ENCODE assay signal across 10 cellular contexts in genomic region chr17:72977768-72978417, GRCh38.
DNase-seq lines count a peak whose midpoint lies in the region; ATAC-seq, FAIRE-seq and TF ChIP-seq lines count a peak whose summit lies in the region.
"Had no signal": no experiment of that assay in that cellular context is flagged by ENCODE, and none has a peak within 500 bp of the region (broad histone marks: within the 10 kb centered on the region; RNA-seq: fewer than 3 reads in every experiment).

No MANE protein-coding gene starts in this region.

- intact Hi-C loops in adrenal gland (cut with DNase I): no loop called here

- H3K27ac ChIP-seq in A549 (peak overlapping the region in 1 of 2 experiments; percentile 59; a peak in 3 of 6 replicates), adrenal gland (peak overlapping the region in 3 of 5 donors; percentile 64 to 83 (median 71)), mesenchymal stem cell (ENCODE audit: low read length, poor library complexity, severe bottlenecking) (peak overlapping the region; percentile 91)

- H2BK12ac ChIP-seq in mesenchymal stem cell (ENCODE audit: low read length in 2 of 2): peak overlapping the region; percentile 4 to 69

- peak overlapping the region; percentile 72 for H2AFZ ChIP-seq in mesenchymal stem cell (ENCODE audit: low read depth, low read length)

- ATAC-seq in A549 (peak; percentile 14 to 44; a peak in 4 of 6 replicates), HG02623 (IDR thresholded peaks at IDR 0.05; ENCODE audit: unreplicated experiment) (no peak), HG03439 (IDR thresholded peaks at IDR 0.05; ENCODE audit: unreplicated experiment) (no peak)

- H4K91ac ChIP-seq in mesenchymal stem cell (ENCODE audit: low read length): peak overlapping the region; percentile 93

- DNase-seq in A549 (ENCODE audit: low read depth in 1 of 2, low spot score in 1 of 2) (no peak), HTR-8/SVneo (ENCODE audit: insufficient read length, low spot score) (peak; percentile 60), adrenal gland (no peak), mesenchymal stem cell (peak; percentile 64), DMS153 (lab: John Stamatoyannopoulos, UW) (no peak), GM12892 (ENCODE audit: insufficient read length) (no peak)
- DNase-seq: activated T-cell treated with anti-CD3 and anti-CD28 coated beads, Interleukin-2, amount 50 U/mL, for 48 hours; BE2C had no signal

- H3K4me3 ChIP-seq in A549 (no peak overlapping the region), adrenal gland (no peak overlapping the region), mesenchymal stem cell (ENCODE audit: insufficient read depth in 1 of 2, low read depth in 1 of 2, low read length in 2 of 2) (peak overlapping the region in 1 of 2 experiments; percentile 44)

- peak overlapping the region; percentile 82 for H2BK120ac ChIP-seq in mesenchymal stem cell (ENCODE audit: low read depth, low read length)

- no peak overlapping the region for H2BK15ac ChIP-seq in mesenchymal stem cell (ENCODE audit: low read depth, poor library complexity, severe bottlenecking)

- H3K23ac ChIP-seq in mesenchymal stem cell (ENCODE audit: low read length in 2 of 2): peak overlapping the region in 1 of 2 experiments; percentile 2

- peak overlapping the region; percentile 58 for H2AK5ac ChIP-seq in mesenchymal stem cell (ENCODE audit: low read length, severe bottlenecking)

- TF ChIP-seq CTCF in A549 (IDR thresholded peaks at IDR 0.05) (no peak), adrenal gland (IDR thresholded peaks at IDR 0.05) (no peak)

- peaks cover 8% of the 10 kb centered on the region for H3K79me1 ChIP-seq in mesenchymal stem cell (replicated peaks; ENCODE audit: low read length, poor library complexity, severe bottlenecking)

- TF ChIP-seq POLR2A in A549 (IDR thresholded peaks at IDR 0.05; ENCODE audit: low read length): no peak
- TF ChIP-seq POLR2A in adrenal gland (IDR thresholded peaks at IDR 0.05): no peak
- no peak for TF ChIP-seq POLR2A in GM12892 (IDR thresholded peaks at IDR 0.05; ENCODE audit: low read depth, low read length)

- peak overlapping the region; percentile 84 for H4K8ac ChIP-seq in mesenchymal stem cell (ENCODE audit: low read length)

- no peaks in the 10 kb centered on the region for H3K36me3 ChIP-seq in adrenal gland (replicated peaks in 1 of 2)
- no peaks in the 10 kb centered on the region for H3K36me3 ChIP-seq in mesenchymal stem cell (ENCODE audit: control insufficient read depth in 1 of 2, insufficient read depth in 2 of 2, low read depth in 1 of 2, low read length in 2 of 2)
- H3K36me3 ChIP-seq: BE2C had no signal

- WGBS in A549 (ENCODE audit: missing lambda C conversion rate): 80% methylated on average over 20 of the region's 20 CpGs
- WGBS in adrenal gland, 4 donors: 74 to 83% (median 79%) methylated on average over 15 to 20 of the region's 20 CpGs
- 56% methylated on average over 20 of the region's 20 CpGs for WGBS in mesenchymal stem cell

- peak overlapping the region in 1 of 2 experiments; percentile 79 for H3K14ac ChIP-seq in mesenchymal stem cell (ENCODE audit: low read length in 2 of 2)

- FAIRE-seq in A549 (lab: Jason Lieb, UNC): no peak
- no peak for FAIRE-seq in HTR-8/SVneo (lab: Jason Lieb, UNC)
- FAIRE-seq in GM12892 (lab: Jason Lieb, UNC): no peak

- H3K27me3 ChIP-seq in adrenal gland (no peaks in the 10 kb centered on the region), mesenchymal stem cell (ENCODE audit: control insufficient read depth in 1 of 2, insufficient read depth in 1 of 2, low read length in 2 of 2) (no peaks in the 10 kb centered on the region)
- H3K27me3 ChIP-seq: BE2C had no signal

- TF ChIP-seq RAD21 in A549 (conservative IDR thresholded peaks at IDR 0.05 in 1 of 2, IDR thresholded peaks at IDR 0.05 in 1 of 2): no peak

- H3K18ac ChIP-seq in mesenchymal stem cell (ENCODE audit: low read depth in 1 of 2, low read length in 2 of 2): peak overlapping the region; percentile 55 to 93

- peaks cover 50% of the 10 kb centered on the region for H3K4me1 ChIP-seq in A549
- H3K4me1 ChIP-seq in adrenal gland (replicated peaks in 1 of 2): peaks cover 6 to 28% of the 10 kb centered on the region in 2 donors
- peaks cover 17% of the 10 kb centered on the region for H3K4me1 ChIP-seq in mesenchymal stem cell (ENCODE audit: control insufficient read depth, insufficient read depth, low read depth, low read length)

- H3K9me3 ChIP-seq in A549 (peaks cover 4% of the 10 kb centered on the region; the same call in 1 of the 3 replicates), adrenal gland (replicated peaks in 1 of 3) (no peaks in the 10 kb centered on the region), mesenchymal stem cell (ENCODE audit: control insufficient read depth, low read length) (no peaks in the 10 kb centered on the region)
- H3K9me3 ChIP-seq: BE2C had no signal

- H3K9ac ChIP-seq in mesenchymal stem cell (ENCODE audit: low read length): peak overlapping the region; percentile 85

- no peak overlapping the region for H2BK5ac ChIP-seq in mesenchymal stem cell (ENCODE audit: low read depth, low read length, poor library complexity, severe bottlenecking)

- H3K4me2 ChIP-seq in A549: peak overlapping the region; percentile 48
- H3K4me2 ChIP-seq in mesenchymal stem cell (ENCODE audit: low read length, poor library complexity, severe bottlenecking): peak overlapping the region; percentile 30

- peak overlapping the region; percentile 46 to 98 for H3K4ac ChIP-seq in mesenchymal stem cell (ENCODE audit: low read depth in 1 of 2, low read length in 2 of 2)

- POLR2A ChIA-PET in A549 (lab: Yijun Ruan, JAX): no interaction called here

- TF ChIP-seq EP300 in A549 (IDR thresholded peaks at IDR 0.05): no peak

- CTCF ChIA-PET in A549 (lab: Yijun Ruan, JAX): interaction anchor here (1.7 to 1.8 kb wide), 2 partner anchors 8 to 421 kb away, joined by 5 to 11 read pairs; no protein-coding TSS in a partner anchor

TF ChIP-seq in A549, 52 proteins besides CTCF, POLR2A, EP300 and RAD21:
- no peak for TF ChIP-seq PBX3 (IDR thresholded peaks at IDR 0.05)
- TF ChIP-seq MYC (IDR thresholded peaks at IDR 0.05; ENCODE audit: borderline replicate concordance, low read length): no peak
- TF ChIP-seq FOSL2 (IDR thresholded peaks at IDR 0.05): no peak
- no peak for TF ChIP-seq FOSL2 (CRISPR knock-in tag; IDR thresholded peaks at IDR 0.05)
- TF ChIP-seq HOXB5 (CRISPR knock-in tag; IDR thresholded peaks at IDR 0.05): no peak
- TF ChIP-seq TP53 (CRISPR knock-in tag; IDR thresholded peaks at IDR 0.05): no peak
- no peak for TF ChIP-seq ZFP36 (IDR thresholded peaks at IDR 0.05; ENCODE audit: borderline replicate concordance, partially characterized antibody)
- TF ChIP-seq TFCP2L1 (CRISPR knock-in tag; IDR thresholded peaks at IDR 0.05): no peak
- TF ChIP-seq KDM1A (IDR thresholded peaks at IDR 0.05; ENCODE audit: low read depth): no peak
- TF ChIP-seq E2F6 (IDR thresholded peaks at IDR 0.05; ENCODE audit: borderline replicate concordance, low read depth): no peak
- TF ChIP-seq ELK1 (IDR thresholded peaks at IDR 0.05; ENCODE audit: low read depth, low read length): no peak

Comparison
In these comparisons a context has a peak if more than half of its experiments do, and no peak if none do; other contexts are left out.
1. ATAC-seq: peak in A549 (2 of 2); none in HG02623 (single experiment) and HG03439 (single experiment).
2. DNase-seq: peak in HTR-8/SVneo (single experiment) and mesenchymal stem cell (single experiment); none in A549 (0 of 2), adrenal gland (0 of 7), DMS153 (single experiment) and GM12892 (single experiment).